In genomic region chr6:7138921-7139358, GRCh38 we compare ENCODE assay signal across 8 cellular contexts. TPM values are rescaled to one million over a fixed set of nuclear protein-coding genes. Genes with fewer than 3 reads are reported as not detected.
DNase-seq lines count a peak whose midpoint lies in the region; ATAC-seq and TF ChIP-seq lines count a peak whose summit lies in the region.

No MANE protein-coding gene starts in this region.

- no peaks in the 10 kb centered on the region for H3K36me3 Mint-ChIP-seq in CD4-positive, alpha-beta memory T cell
- H3K36me3 Mint-ChIP-seq in activated T-cell treated with anti-CD3 and anti-CD28 coated beads, Interleukin-2, amount 50 U/mL, for 72 hours (ENCODE audit: insufficient read depth in 2 of 2), result no peaks in the 10 kb centered on the region

- peak; percentile 50 to 74 (median 61) for DNase-seq in CD4-positive, alpha-beta memory T cell
- DNase-seq in NCI-H1105 treated with DMSO at 0.1 percent for 48 hours (lab: John Stamatoyannopoulos, UW), result peak; percentile 89
- peak; percentile 46 to 61 for DNase-seq in activated T-cell treated with anti-CD3 and anti-CD28 coated beads, Interleukin-2, amount 50 U/mL, for 72 hours
- peak; percentile 91 for DNase-seq in left lobe of liver (ENCODE audit: low spot score)
- DNase-seq in OCI-M1 (lab: John Stamatoyannopoulos, UW), result no peak
- no peak for DNase-seq in activated CD4-positive, CD25-positive, alpha-beta regulatory T cell (lab: John Stamatoyannopoulos, UW)

- no peaks in the 10 kb centered on the region for H3K9me3 ChIP-seq in CD4-positive, alpha-beta memory T cell (ENCODE audit: control insufficient read depth in 1 of 2, low read length in 2 of 2)

- intact Hi-C loops in CD4-positive, alpha-beta memory T cell (cut with micrococcal nuclease), result loop anchor here (2.0 to 5.0 kb wide), 2 partner anchors 14 to 87 kb away; no protein-coding TSS in a partner anchor

- ATAC-seq in activated T-cell treated with anti-CD3 and anti-CD28 coated beads, Interleukin-2, amount 50 U/mL, for 72 hours (replicated peaks in 1 of 2), result peak; percentile 52 to 58
- ATAC-seq in left lobe of liver (peak; percentile 43), GM18505 (IDR thresholded peaks at IDR 0.05; ENCODE audit: unreplicated experiment) (no peak), HG03432 (IDR thresholded peaks at IDR 0.05; ENCODE audit: unreplicated experiment) (no peak)

- peak overlapping the region; percentile 12 to 77 (median 54) for H3K4me3 Mint-ChIP-seq in CD4-positive, alpha-beta memory T cell
- H3K4me3 Mint-ChIP-seq in activated T-cell treated with anti-CD3 and anti-CD28 coated beads, Interleukin-2, amount 50 U/mL, for 72 hours, result peak overlapping the region; percentile 85 to 97

- H3K27ac Mint-ChIP-seq in CD4-positive, alpha-beta memory T cell, result peak overlapping the region; percentile 85 to 99 (median 96)
- H3K27ac Mint-ChIP-seq in activated T-cell treated with anti-CD3 and anti-CD28 coated beads, Interleukin-2, amount 50 U/mL, for 72 hours, result peak overlapping the region; percentile 79

- CTCF ChIA-PET in CD4-positive, alpha-beta memory T cell (lab: Charles Lee; ENCODE audit: partially characterized antibody), result no interaction called here

- no peaks in the 10 kb centered on the region for H3K27me3 Mint-ChIP-seq in CD4-positive, alpha-beta memory T cell
- no peaks in the 10 kb centered on the region for H3K27me3 Mint-ChIP-seq in activated T-cell treated with anti-CD3 and anti-CD28 coated beads, Interleukin-2, amount 50 U/mL, for 72 hours (ENCODE audit: low read depth)

- peaks cover 63% of the 10 kb centered on the region for H3K4me1 ChIP-seq in CD4-positive, alpha-beta memory T cell (ENCODE audit: insufficient read depth, low read length)

- H3K4me3 ChIP-seq in CD4-positive, alpha-beta memory T cell (ENCODE audit: low read length in 2 of 2), result no peak overlapping the region

- POLR2A ChIA-PET in CD4-positive, alpha-beta memory T cell (lab: Charles Lee; ENCODE audit: partially characterized antibody), result interaction anchor here (1.5 to 2.5 kb wide), 3 partner anchors 10 to 52 kb away, joined by 5 to 34 read pairs (median 9); partner anchors contain the start of gene RREB1

- no peaks in the 10 kb centered on the region for H3K27me3 ChIP-seq in CD4-positive, alpha-beta memory T cell (ENCODE audit: insufficient read depth, low read length)

- no peaks in the 10 kb centered on the region for H3K9me3 Mint-ChIP-seq in CD4-positive, alpha-beta memory T cell
- no peaks in the 10 kb centered on the region for H3K9me3 Mint-ChIP-seq in activated T-cell treated with anti-CD3 and anti-CD28 coated beads, Interleukin-2, amount 50 U/mL, for 72 hours

- no peak overlapping the region for H3K27ac ChIP-seq in CD4-positive, alpha-beta memory T cell (ENCODE audit: low read depth, low read length)

- no peaks in the 10 kb centered on the region for H3K36me3 ChIP-seq in CD4-positive, alpha-beta memory T cell (ENCODE audit: insufficient read depth, low read length)

- TF ChIP-seq POLR2A in GM18505 (IDR thresholded peaks at IDR 0.05; ENCODE audit: borderline replicate concordance, extremely low read depth, insufficient read depth, insufficient read length), result no peak

- peaks cover 41 to 76% (median 58%) of the 10 kb centered on the region in 4 donors for H3K4me1 Mint-ChIP-seq in CD4-positive, alpha-beta memory T cell
- peaks cover 89% of the 10 kb centered on the region for H3K4me1 Mint-ChIP-seq in activated T-cell treated with anti-CD3 and anti-CD28 coated beads, Interleukin-2, amount 50 U/mL, for 72 hours (ENCODE audit: low read depth)

RNA-seq across cellular contexts. Expression of gene RREB1, which starts 31.2 kb away (rescaled TPM):
- 10 to 100 TPM; 43.0 to 43.4 TPM for total RNA-seq in CD4-positive, alpha-beta memory T cell
- 1 to 10 TPM in 1 of 2 donors, under 1 TPM in 1; 0.50 to 7.4 TPM for polyA plus RNA-seq in CD4-positive, alpha-beta memory T cell
- 10 to 100 TPM; 16.0 to 16.4 TPM for total RNA-seq in activated T-cell treated with anti-CD3 and anti-CD28 coated beads, Interleukin-2, amount 50 U/mL, for 72 hours
- total RNA-seq in left lobe of liver, result 43.3 TPM

Comparison
In these comparisons a context has a peak if more than half of its experiments do, and no peak if none do; other contexts are left out.
1. DNase-seq: peak in CD4-positive, alpha-beta memory T cell (5 of 5), NCI-H1105 treated with DMSO at 0.1 percent for 48 hours (single experiment), activated T-cell treated with anti-CD3 and anti-CD28 coated beads, Interleukin-2, amount 50 U/mL, for 72 hours (2 of 2) and left lobe of liver (single experiment); none in OCI-M1 (single experiment) and activated CD4-positive, CD25-positive, alpha-beta regulatory T cell (0 of 4).
2. ATAC-seq: peak in activated T-cell treated with anti-CD3 and anti-CD28 coated beads, Interleukin-2, amount 50 U/mL, for 72 hours (2 of 2) and left lobe of liver (single experiment); none in GM18505 (single experiment) and HG03432 (single experiment).